ENCODE assay signal across 16 cellular contexts in genomic region chr11:26700536-26701235, GRCh38. TPM values are rescaled to one million over a fixed set of nuclear protein-coding genes. Genes with fewer than 3 reads are reported as not detected.
"Had no signal": no experiment of that assay in that cellular context is flagged by ENCODE, and none has a peak within 500 bp of the region (broad histone marks: within the 10 kb centered on the region; RNA-seq: fewer than 3 reads in every experiment).

No MANE protein-coding gene starts in this region.

- H3K9ac ChIP-seq: parathyroid adenoma had no signal

- H2AFZ ChIP-seq: parathyroid adenoma had no signal

- H3K36me3 ChIP-seq: stomach, uterus had no signal

- DNase-seq: activated B cell treated with CpG ODN at 0.5 μM for 24 hours; activated CD4-positive, alpha-beta T cell treated with anti-CD3 and anti-CD28 coated beads, Interleukin-2, amount 10 ng/mL, durations not matched to agents 7 days and 5 days; activated CD8-positive, alpha-beta memory T cell treated with anti-CD3 and anti-CD28 coated beads, Interleukin-2, amount 50 U/mL, for 48 hours; activated gamma-delta T cell; activated T-cell treated with anti-CD3 and anti-CD28 coated beads, Interleukin-2, amount 50 U/mL, for 72 hours; amniotic stem cell; dorsolateral prefrontal cortex; naive B cell; stimulated activated CD4-positive, alpha-beta T cell treated with anti-CD3 and anti-CD28 coated beads, Interleukin-12 subunit alpha, Interleukin-12 subunit beta, amount 100 ng/mL, for 4 hours; stimulated activated CD4-positive, alpha-beta T cell treated with anti-CD3 and anti-CD28 coated beads, Interleukin-2, amount 100 ng/mL, for 24 hours; stomach; uterus had no signal

- H3K79me2 ChIP-seq: parathyroid adenoma had no signal

- H3K27ac Mint-ChIP-seq: activated B cell treated with CpG ODN at 0.5 μM for 24 hours; activated CD4-positive, alpha-beta T cell treated with anti-CD3 and anti-CD28 coated beads, Interleukin-2, amount 10 ng/mL, durations not matched to agents 7 days and 5 days; activated naive CD8-positive, alpha-beta T cell; activated T-cell treated with anti-CD3 and anti-CD28 coated beads, Interleukin-2, amount 50 U/mL, for 72 hours; naive B cell had no signal

- H3K4me1 Mint-ChIP-seq: activated B cell treated with CpG ODN at 0.5 μM for 24 hours; activated CD4-positive, alpha-beta T cell treated with anti-CD3 and anti-CD28 coated beads, Interleukin-2, amount 10 ng/mL, durations not matched to agents 7 days and 5 days; naive B cell had no signal

- H3K4me3 ChIP-seq: dorsolateral prefrontal cortex, lung, stomach, uterus had no signal

- ATAC-seq: activated T-cell treated with anti-CD3 and anti-CD28 coated beads, Interleukin-2, amount 50 U/mL, for 72 hours had no signal

- H3K4me3 Mint-ChIP-seq: activated B cell treated with CpG ODN at 0.5 μM for 24 hours; activated CD4-positive, alpha-beta T cell treated with anti-CD3 and anti-CD28 coated beads, Interleukin-2, amount 10 ng/mL, durations not matched to agents 7 days and 5 days; activated naive CD8-positive, alpha-beta T cell; activated T-cell treated with anti-CD3 and anti-CD28 coated beads, Interleukin-2, amount 50 U/mL, for 72 hours; naive B cell had no signal

- H3K27ac ChIP-seq: dorsolateral prefrontal cortex, parathyroid adenoma, stomach, uterus had no signal

- H3K9me3 ChIP-seq: stomach, uterus had no signal

- H3K4me1 ChIP-seq: parathyroid adenoma, uterus had no signal

- H3K27me3 ChIP-seq: dorsolateral prefrontal cortex, stomach, uterus had no signal

- H3K36me3 Mint-ChIP-seq: activated naive CD8-positive, alpha-beta T cell; naive B cell had no signal

- H3K27me3 Mint-ChIP-seq: activated B cell treated with CpG ODN at 0.5 μM for 24 hours; activated CD4-positive, alpha-beta T cell treated with anti-CD3 and anti-CD28 coated beads, Interleukin-2, amount 10 ng/mL, durations not matched to agents 7 days and 5 days; activated naive CD8-positive, alpha-beta T cell; naive B cell had no signal

RNA-seq across cellular contexts. Expression of gene SLC5A12, which starts 21.2 kb away (rescaled TPM):
- total RNA-seq: activated B cell treated with CpG ODN at 0.5 μM for 24 hours; activated CD4-positive, alpha-beta T cell treated with anti-CD3 and anti-CD28 coated beads, Interleukin-2, amount 10 ng/mL, durations not matched to agents 7 days and 5 days; activated T-cell treated with anti-CD3 and anti-CD28 coated beads, Interleukin-2, amount 50 U/mL, for 72 hours; mononuclear cell had no signal
- polyA plus RNA-seq: lung, stomach had no signal
